10 cellular contexts compared by ENCODE assay signal in genomic region chr3:192831111-192831644, GRCh38.
DNase-seq lines count a peak whose midpoint lies in the region; ATAC-seq and TF ChIP-seq lines count a peak whose summit lies in the region.
"Had no signal": no experiment of that assay in that cellular context is flagged by ENCODE, and none has a peak within 500 bp of the region (broad histone marks: within the 10 kb centered on the region; RNA-seq: fewer than 3 reads in every experiment).

No MANE protein-coding gene starts in this region.

- POLR2A ChIA-PET in CD8-positive, alpha-beta T cell (lab: Charles Lee) = no interaction called here

- H3K36me3 Mint-ChIP-seq in activated T-cell treated with anti-CD3 and anti-CD28 coated beads, Interleukin-2, amount 50 U/mL, for 4 hours (ENCODE audit: insufficient read depth) = no peaks in the 10 kb centered on the region
- H3K36me3 Mint-ChIP-seq in stimulated activated naive CD8-positive, alpha-beta T cell treated with anti-CD3 and anti-CD28 coated beads, Interleukin-15, Interleukin-2, amounts not matched to agents 100 ng/mL and 50 ng/mL, for 24 hours (ENCODE audit: low read depth) = no peaks in the 10 kb centered on the region
- no peaks in the 10 kb centered on the region for H3K36me3 Mint-ChIP-seq in CD8-positive, alpha-beta T cell

- 57 to 78% (median 73%) methylated on average over 6 of the region's 6 CpGs for WGBS in ovary, 3 donors

- no peak overlapping the region for H3K27ac ChIP-seq in ovary
- H3K27ac ChIP-seq in CD8-positive, alpha-beta T cell (ENCODE audit: low read depth, low read length) = no peak overlapping the region

- H3K4me3 Mint-ChIP-seq in activated T-cell treated with anti-CD3 and anti-CD28 coated beads, Interleukin-2, amount 50 U/mL, for 4 hours = no peak overlapping the region
- H3K4me3 Mint-ChIP-seq in stimulated activated naive CD8-positive, alpha-beta T cell treated with anti-CD3 and anti-CD28 coated beads, Interleukin-15, Interleukin-2, amounts not matched to agents 100 ng/mL and 50 ng/mL, for 24 hours = no peak overlapping the region
- no peak overlapping the region for H3K4me3 Mint-ChIP-seq in CD8-positive, alpha-beta T cell
- H3K4me3 Mint-ChIP-seq: central memory CD8-positive, alpha-beta T cell had no signal

- peaks cover 5% of the 10 kb centered on the region for H3K9me3 Mint-ChIP-seq in activated T-cell treated with anti-CD3 and anti-CD28 coated beads, Interleukin-2, amount 50 U/mL, for 4 hours
- peaks cover 6% of the 10 kb centered on the region for H3K9me3 Mint-ChIP-seq in stimulated activated naive CD8-positive, alpha-beta T cell treated with anti-CD3 and anti-CD28 coated beads, Interleukin-15, Interleukin-2, amounts not matched to agents 100 ng/mL and 50 ng/mL, for 24 hours
- no peaks in the 10 kb centered on the region for H3K9me3 Mint-ChIP-seq in CD8-positive, alpha-beta T cell

- ATAC-seq in activated T-cell treated with anti-CD3 and anti-CD28 coated beads, Interleukin-2, amount 50 U/mL, for 4 hours = peak; percentile 55 to 77
- ATAC-seq in HG03045 (IDR thresholded peaks at IDR 0.05; ENCODE audit: unreplicated experiment) (peak; percentile 58), GM21447 (IDR thresholded peaks at IDR 0.05; ENCODE audit: unreplicated experiment) (no peak)
- ATAC-seq in CD8-positive, alpha-beta T cell = no peak

- TF ChIP-seq POLR2A in ovary (IDR thresholded peaks at IDR 0.05) = no peak

- intact Hi-C loops in ovary (cut with DNase I) = loop anchor here in 2 of 4 donors (5.0 to 10.0 kb wide), 2 partner anchors 84 to 86 kb away; partner anchors contain the start of gene MB21D2 (in 2 of the 2)
- intact Hi-C loops in CD8-positive, alpha-beta T cell (cut with DNase I, micrococcal nuclease) = no loop called here

- no peaks in the 10 kb centered on the region for H3K27me3 ChIP-seq in ovary
- no peaks in the 10 kb centered on the region for H3K27me3 ChIP-seq in CD8-positive, alpha-beta T cell (ENCODE audit: insufficient read depth, low read length)

- TF ChIP-seq CTCF in ovary (IDR thresholded peaks at IDR 0.05) = no peak
- TF ChIP-seq CTCF in CD8-positive, alpha-beta T cell (IDR thresholded peaks at IDR 0.05) = no peak

- H3K27ac Mint-ChIP-seq in stimulated activated naive CD8-positive, alpha-beta T cell treated with anti-CD3 and anti-CD28 coated beads, Interleukin-15, Interleukin-2, amounts not matched to agents 100 ng/mL and 50 ng/mL, for 24 hours = peak overlapping the region; percentile 83
- H3K27ac Mint-ChIP-seq in CD8-positive, alpha-beta T cell = no peak overlapping the region

- no peak overlapping the region for H3K4me3 ChIP-seq in ovary
- no peak overlapping the region for H3K4me3 ChIP-seq in CD8-positive, alpha-beta T cell (ENCODE audit: low read depth, low read length)

- H3K36me3 ChIP-seq in ovary = no peaks in the 10 kb centered on the region
- H3K36me3 ChIP-seq in CD8-positive, alpha-beta T cell (ENCODE audit: insufficient read depth, low read length) = no peaks in the 10 kb centered on the region

- H3K4me1 ChIP-seq in ovary (ENCODE audit: insufficient read depth) = peaks cover 6% of the 10 kb centered on the region
- H3K4me1 ChIP-seq in CD8-positive, alpha-beta T cell (ENCODE audit: insufficient read depth, low read length) = no peaks in the 10 kb centered on the region

- H3K4me1 Mint-ChIP-seq in activated T-cell treated with anti-CD3 and anti-CD28 coated beads, Interleukin-2, amount 50 U/mL, for 4 hours (ENCODE audit: low read depth) = peaks cover 16% of the 10 kb centered on the region
- peaks cover 31% of the 10 kb centered on the region for H3K4me1 Mint-ChIP-seq in stimulated activated naive CD8-positive, alpha-beta T cell treated with anti-CD3 and anti-CD28 coated beads, Interleukin-15, Interleukin-2, amounts not matched to agents 100 ng/mL and 50 ng/mL, for 24 hours (ENCODE audit: low read depth)
- H3K4me1 Mint-ChIP-seq in CD8-positive, alpha-beta T cell (ENCODE audit: low read depth) = peaks cover 5% of the 10 kb centered on the region
- H3K4me1 Mint-ChIP-seq: central memory CD8-positive, alpha-beta T cell had no signal

- no peak for DNase-seq in activated T-cell treated with anti-CD3 and anti-CD28 coated beads, Interleukin-2, amount 50 U/mL, for 4 hours
- DNase-seq in activated T-cell treated with anti-CD3 and anti-CD28 coated beads, Interleukin-2, amount 50 U/mL, for 1 hour = no peak
- DNase-seq in astrocyte of the hippocampus (ENCODE audit: low read depth, low spot score) (peak; percentile 81), ovary (no peak)
- no peak for DNase-seq in CD8-positive, alpha-beta T cell
- DNase-seq: C1 segment of cervical spinal cord had no signal

- H3K27me3 Mint-ChIP-seq in activated T-cell treated with anti-CD3 and anti-CD28 coated beads, Interleukin-2, amount 50 U/mL, for 4 hours (ENCODE audit: low read depth) = no peaks in the 10 kb centered on the region
- no peaks in the 10 kb centered on the region for H3K27me3 Mint-ChIP-seq in stimulated activated naive CD8-positive, alpha-beta T cell treated with anti-CD3 and anti-CD28 coated beads, Interleukin-15, Interleukin-2, amounts not matched to agents 100 ng/mL and 50 ng/mL, for 24 hours
- no peaks in the 10 kb centered on the region for H3K27me3 Mint-ChIP-seq in CD8-positive, alpha-beta T cell (ENCODE audit: low read depth)
- H3K27me3 Mint-ChIP-seq: central memory CD8-positive, alpha-beta T cell had no signal

- CTCF ChIA-PET in CD8-positive, alpha-beta T cell (lab: Charles Lee) = no interaction called here

- no peaks in the 10 kb centered on the region for H3K9me3 ChIP-seq in ovary
- no peaks in the 10 kb centered on the region for H3K9me3 ChIP-seq in CD8-positive, alpha-beta T cell (ENCODE audit: low read length)

- TF ChIP-seq EP300 in ovary (IDR thresholded peaks at IDR 0.05) = no peak

Comparison
In these comparisons a context has a peak if more than half of its experiments do, and no peak if none do; other contexts are left out.
1. ATAC-seq: peak in activated T-cell treated with anti-CD3 and anti-CD28 coated beads, Interleukin-2, amount 50 U/mL, for 4 hours (2 of 2) and HG03045 (single experiment); none in GM21447 (single experiment) and CD8-positive, alpha-beta T cell (single experiment).